In the genomic region with DNA sequence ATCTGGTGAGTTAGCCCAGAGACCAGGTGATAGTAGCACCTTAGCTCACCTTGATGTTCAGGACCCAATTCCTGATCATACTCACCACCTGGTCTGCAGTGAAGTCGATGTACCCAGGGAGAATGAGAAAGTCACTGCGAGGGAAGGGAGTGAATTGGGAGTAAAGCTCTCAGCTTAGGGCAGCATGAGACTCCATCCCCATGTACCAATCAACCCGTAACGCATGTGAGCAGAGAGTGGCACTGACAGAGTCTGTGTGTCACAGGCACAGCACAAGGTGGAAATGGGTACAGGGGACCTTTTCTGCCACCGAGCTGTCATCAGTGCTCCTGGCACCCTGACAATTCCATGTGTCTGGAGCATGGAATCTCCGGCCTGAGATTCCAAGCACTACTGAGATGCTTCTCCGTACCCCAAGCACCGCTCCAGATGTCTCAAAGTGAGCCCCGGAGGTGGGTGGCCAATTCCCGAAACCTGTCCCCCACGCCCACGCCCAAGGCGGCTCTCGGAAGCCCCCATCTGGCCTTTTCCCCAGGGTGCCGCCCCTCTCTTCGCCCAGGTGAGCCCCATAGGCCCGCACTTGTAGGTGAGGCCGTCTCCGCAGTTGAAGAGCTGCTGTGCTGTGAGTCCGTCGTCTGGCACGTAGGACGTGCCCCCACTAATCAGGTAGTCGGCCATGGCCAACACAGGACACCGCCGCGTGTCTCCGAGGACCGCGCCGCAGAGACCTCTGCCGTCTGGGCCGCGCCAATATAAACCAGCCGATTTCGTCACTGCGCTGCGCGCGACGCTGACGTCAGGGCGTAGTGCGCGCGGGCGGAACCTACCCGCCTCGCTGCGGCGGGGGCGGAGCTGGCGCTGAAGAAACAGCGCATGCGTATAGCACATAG, we compare ENCODE assay signal across 1 cellular context.
TF ChIP-seq lines count a peak whose summit lies in the region.

Gene IMPDH2, minus strand, starts transcription at position 726 of the 890 bp plus-strand sequence. Its CDS starts 48 bp downstream, at position 678.

TF ChIP-seq in HEK293, 187 proteins besides CTCF, POLR2A, EP300 and RAD21 (continued from another document and continues in another):
- no peak; the same call in 1 of the 2 replicates for TF ChIP-seq ZNF777 (tag by site-specific recombination; IDR thresholded peaks at IDR 0.05; ENCODE audit: borderline replicate concordance)
- TF ChIP-seq, protein P1, sequence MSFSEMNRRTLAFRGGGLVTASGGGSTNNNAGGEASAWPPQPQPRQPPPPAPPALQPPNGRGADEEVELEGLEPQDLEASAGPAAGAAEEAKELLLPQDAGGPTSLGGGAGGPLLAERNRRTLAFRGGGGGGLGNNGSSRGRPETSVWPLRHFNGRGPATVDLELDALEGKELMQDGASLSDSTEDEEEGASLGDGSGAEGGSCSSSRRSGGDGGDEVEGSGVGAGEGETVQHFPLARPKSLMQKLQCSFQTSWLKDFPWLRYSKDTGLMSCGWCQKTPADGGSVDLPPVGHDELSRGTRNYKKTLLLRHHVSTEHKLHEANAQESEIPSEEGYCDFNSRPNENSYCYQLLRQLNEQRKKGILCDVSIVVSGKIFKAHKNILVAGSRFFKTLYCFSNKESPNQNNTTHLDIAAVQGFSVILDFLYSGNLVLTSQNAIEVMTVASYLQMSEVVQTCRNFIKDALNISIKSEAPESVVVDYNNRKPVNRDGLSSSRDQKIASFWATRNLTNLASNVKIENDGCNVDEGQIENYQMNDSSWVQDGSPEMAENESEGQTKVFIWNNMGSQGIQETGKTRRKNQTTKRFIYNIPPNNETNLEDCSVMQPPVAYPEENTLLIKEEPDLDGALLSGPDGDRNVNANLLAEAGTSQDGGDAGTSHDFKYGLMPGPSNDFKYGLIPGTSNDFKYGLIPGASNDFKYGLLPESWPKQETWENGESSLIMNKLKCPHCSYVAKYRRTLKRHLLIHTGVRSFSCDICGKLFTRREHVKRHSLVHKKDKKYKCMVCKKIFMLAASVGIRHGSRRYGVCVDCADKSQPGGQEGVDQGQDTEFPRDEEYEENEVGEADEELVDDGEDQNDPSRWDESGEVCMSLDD (tag by site-specific recombination; IDR thresholded peaks at IDR 0.05): no peak; the same call in 1 of the 2 replicates
- 0 out of 2 replicates have a peak, but pooled peaks have one; percentile 9 for TF ChIP-seq ZNF121 (tag by site-specific recombination; IDR thresholded peaks at IDR 0.05)
- TF ChIP-seq SP7 (tag by site-specific recombination; IDR thresholded peaks at IDR 0.05): peak; percentile 77
- no peak for TF ChIP-seq GLIS2 (tag by site-specific recombination; IDR thresholded peaks at IDR 0.05)
- no peak for TF ChIP-seq ZIC2 (tag by site-specific recombination; IDR thresholded peaks at IDR 0.05)
- TF ChIP-seq ZNF175 (tag by site-specific recombination; IDR thresholded peaks at IDR 0.05): no peak
- TF ChIP-seq SP3 (tag by site-specific recombination; IDR thresholded peaks at IDR 0.05): peak; percentile 82
- no peak for TF ChIP-seq ZSCAN18 (tag by site-specific recombination; IDR thresholded peaks at IDR 0.05)
- TF ChIP-seq ZNF335 (tag by site-specific recombination; conservative IDR thresholded peaks at IDR 0.05): peak; percentile 82
- TF ChIP-seq, protein P2, sequence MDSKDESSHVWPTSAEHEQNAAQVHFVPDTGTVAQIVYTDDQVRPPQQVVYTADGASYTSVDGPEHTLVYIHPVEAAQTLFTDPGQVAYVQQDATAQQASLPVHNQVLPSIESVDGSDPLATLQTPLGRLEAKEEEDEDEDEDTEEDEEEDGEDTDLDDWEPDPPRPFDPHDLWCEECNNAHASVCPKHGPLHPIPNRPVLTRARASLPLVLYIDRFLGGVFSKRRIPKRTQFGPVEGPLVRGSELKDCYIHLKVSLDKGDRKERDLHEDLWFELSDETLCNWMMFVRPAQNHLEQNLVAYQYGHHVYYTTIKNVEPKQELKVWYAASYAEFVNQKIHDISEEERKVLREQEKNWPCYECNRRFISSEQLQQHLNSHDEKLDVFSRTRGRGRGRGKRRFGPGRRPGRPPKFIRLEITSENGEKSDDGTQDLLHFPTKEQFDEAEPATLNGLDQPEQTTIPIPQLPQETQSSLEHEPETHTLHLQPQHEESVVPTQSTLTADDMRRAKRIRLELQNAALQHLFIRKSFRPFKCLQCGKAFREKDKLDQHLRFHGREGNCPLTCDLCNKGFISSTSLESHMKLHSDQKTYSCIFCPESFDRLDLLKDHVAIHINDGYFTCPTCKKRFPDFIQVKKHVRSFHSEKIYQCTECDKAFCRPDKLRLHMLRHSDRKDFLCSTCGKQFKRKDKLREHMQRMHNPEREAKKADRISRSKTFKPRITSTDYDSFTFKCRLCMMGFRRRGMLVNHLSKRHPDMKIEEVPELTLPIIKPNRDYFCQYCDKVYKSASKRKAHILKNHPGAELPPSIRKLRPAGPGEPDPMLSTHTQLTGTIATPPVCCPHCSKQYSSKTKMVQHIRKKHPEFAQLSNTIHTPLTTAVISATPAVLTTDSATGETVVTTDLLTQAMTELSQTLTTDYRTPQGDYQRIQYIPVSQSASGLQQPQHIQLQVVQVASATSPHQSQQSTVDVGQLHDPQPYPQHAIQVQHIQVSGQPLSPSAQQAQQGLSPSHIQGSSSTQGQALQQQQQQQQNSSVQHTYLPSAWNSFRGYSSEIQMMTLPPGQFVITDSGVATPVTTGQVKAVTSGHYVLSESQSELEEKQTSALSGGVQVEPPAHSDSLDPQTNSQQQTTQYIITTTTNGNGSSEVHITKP (tag by site-specific recombination; IDR thresholded peaks at IDR 0.05): peak; percentile 70
- no peak for TF ChIP-seq PRDM1 (tag by site-specific recombination; IDR thresholded peaks at IDR 0.05)
- TF ChIP-seq SCRT2 (tag by site-specific recombination; IDR thresholded peaks at IDR 0.05): no peak
- TF ChIP-seq ZXDB (tag by site-specific recombination; IDR thresholded peaks at IDR 0.05): peak; percentile 77
- 0 out of 2 replicates have a peak, but pooled peaks have one; percentile 59 for TF ChIP-seq ZNF391 (tag by site-specific recombination; IDR thresholded peaks at IDR 0.05; ENCODE audit: borderline replicate concordance, low read depth)
- TF ChIP-seq ZNF248 (tag by site-specific recombination; IDR thresholded peaks at IDR 0.05): no peak
- TF ChIP-seq, protein P3, sequence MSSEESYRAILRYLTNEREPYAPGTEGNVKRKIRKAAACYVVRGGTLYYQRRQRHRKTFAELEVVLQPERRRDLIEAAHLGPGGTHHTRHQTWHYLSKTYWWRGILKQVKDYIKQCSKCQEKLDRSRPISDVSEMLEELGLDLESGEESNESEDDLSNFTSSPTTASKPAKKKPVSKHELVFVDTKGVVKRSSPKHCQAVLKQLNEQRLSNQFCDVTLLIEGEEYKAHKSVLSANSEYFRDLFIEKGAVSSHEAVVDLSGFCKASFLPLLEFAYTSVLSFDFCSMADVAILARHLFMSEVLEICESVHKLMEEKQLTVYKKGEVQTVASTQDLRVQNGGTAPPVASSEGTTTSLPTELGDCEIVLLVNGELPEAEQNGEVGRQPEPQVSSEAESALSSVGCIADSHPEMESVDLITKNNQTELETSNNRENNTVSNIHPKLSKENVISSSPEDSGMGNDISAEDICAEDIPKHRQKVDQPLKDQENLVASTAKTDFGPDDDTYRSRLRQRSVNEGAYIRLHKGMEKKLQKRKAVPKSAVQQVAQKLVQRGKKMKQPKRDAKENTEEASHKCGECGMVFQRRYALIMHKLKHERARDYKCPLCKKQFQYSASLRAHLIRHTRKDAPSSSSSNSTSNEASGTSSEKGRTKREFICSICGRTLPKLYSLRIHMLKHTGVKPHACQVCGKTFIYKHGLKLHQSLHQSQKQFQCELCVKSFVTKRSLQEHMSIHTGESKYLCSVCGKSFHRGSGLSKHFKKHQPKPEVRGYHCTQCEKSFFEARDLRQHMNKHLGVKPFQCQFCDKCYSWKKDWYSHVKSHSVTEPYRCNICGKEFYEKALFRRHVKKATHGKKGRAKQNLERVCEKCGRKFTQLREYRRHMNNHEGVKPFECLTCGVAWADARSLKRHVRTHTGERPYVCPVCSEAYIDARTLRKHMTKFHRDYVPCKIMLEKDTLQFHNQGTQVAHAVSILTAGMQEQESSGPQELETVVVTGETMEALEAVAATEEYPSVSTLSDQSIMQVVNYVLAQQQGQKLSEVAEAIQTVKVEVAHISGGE (tag by site-specific recombination; conservative IDR thresholded peaks at IDR 0.05; ENCODE audit: low read depth): no peak
- TF ChIP-seq ZFP69B (tag by site-specific recombination; IDR thresholded peaks at IDR 0.05): no peak; the same call in 1 of the 2 replicates
- TF ChIP-seq ZNF837 (tag by site-specific recombination; IDR thresholded peaks at IDR 0.05): 0 out of 2 replicates have a peak, but pooled peaks have one; percentile 46
- TF ChIP-seq ZNF501 (tag by site-specific recombination; IDR thresholded peaks at IDR 0.05): peak; percentile 96
- no peak for TF ChIP-seq MYNN (tag by site-specific recombination; IDR thresholded peaks at IDR 0.05; ENCODE audit: borderline replicate concordance)
- no peak for TF ChIP-seq ZNF184 (tag by site-specific recombination; IDR thresholded peaks at IDR 0.05)
- TF ChIP-seq ZBTB17 (tag by site-specific recombination; IDR thresholded peaks at IDR 0.05): peak; percentile 38; the same call in 1 of the 2 replicates
- TF ChIP-seq EGR2 (tag by site-specific recombination; IDR thresholded peaks at IDR 0.05; ENCODE audit: low read depth): peak; percentile 66
- no peak for TF ChIP-seq IKZF3 (tag by site-specific recombination; IDR thresholded peaks at IDR 0.05)
- no peak for TF ChIP-seq ZNF658 (tag by site-specific recombination; IDR thresholded peaks at IDR 0.05)
- no peak for TF ChIP-seq ZNF791 (tag by site-specific recombination; IDR thresholded peaks at IDR 0.05)
- no peak for TF ChIP-seq ZNF776 (tag by site-specific recombination; IDR thresholded peaks at IDR 0.05; ENCODE audit: borderline replicate concordance)
- no peak for TF ChIP-seq ZNF214 (tag by site-specific recombination; IDR thresholded peaks at IDR 0.05; ENCODE audit: borderline replicate concordance)
- TF ChIP-seq ZNF416 (tag by site-specific recombination; IDR thresholded peaks at IDR 0.05): no peak
- TF ChIP-seq ZNF24 (tag by site-specific recombination; IDR thresholded peaks at IDR 0.05): peak; percentile 56; the same call in 1 of the 2 replicates
- no peak for TF ChIP-seq ZSCAN16 (tag by site-specific recombination; IDR thresholded peaks at IDR 0.05)
- no peak for TF ChIP-seq HOXD13 (CRISPR knock-in tag; IDR thresholded peaks at IDR 0.05; ENCODE audit: borderline replicate concordance)
- TF ChIP-seq GLIS1 (tag by site-specific recombination; IDR thresholded peaks at IDR 0.05): 0 out of 2 replicates have a peak, but pooled peaks have one; percentile 17
- no peak for TF ChIP-seq BCL11B (tag by site-specific recombination; IDR thresholded peaks at IDR 0.05; ENCODE audit: low read depth)
- TF ChIP-seq, protein P4, sequence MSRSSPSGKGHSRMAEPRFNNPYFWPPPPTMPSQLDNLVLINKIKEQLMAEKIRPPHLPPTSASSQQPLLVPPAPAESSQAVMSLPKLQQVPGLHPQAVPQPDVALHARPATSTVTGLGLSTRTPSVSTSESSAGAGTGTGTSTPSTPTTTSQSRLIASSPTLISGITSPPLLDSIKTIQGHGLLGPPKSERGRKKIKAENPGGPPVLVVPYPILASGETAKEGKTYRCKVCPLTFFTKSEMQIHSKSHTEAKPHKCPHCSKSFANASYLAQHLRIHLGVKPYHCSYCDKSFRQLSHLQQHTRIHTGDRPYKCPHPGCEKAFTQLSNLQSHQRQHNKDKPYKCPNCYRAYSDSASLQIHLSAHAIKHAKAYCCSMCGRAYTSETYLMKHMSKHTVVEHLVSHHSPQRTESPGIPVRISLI (tag by site-specific recombination; IDR thresholded peaks at IDR 0.05): no peak
- TF ChIP-seq KLF7 (tag by site-specific recombination; IDR thresholded peaks at IDR 0.05; ENCODE audit: borderline replicate concordance): 0 out of 2 replicates have a peak, but pooled peaks have one; percentile 59
- TF ChIP-seq ZNF223 (tag by site-specific recombination; IDR thresholded peaks at IDR 0.05): no peak
- TF ChIP-seq REST (tag by site-specific recombination; IDR thresholded peaks at IDR 0.05): no peak
- TF ChIP-seq ZFP37 (tag by site-specific recombination; IDR thresholded peaks at IDR 0.05): peak; percentile 84
- TF ChIP-seq, protein P5, sequence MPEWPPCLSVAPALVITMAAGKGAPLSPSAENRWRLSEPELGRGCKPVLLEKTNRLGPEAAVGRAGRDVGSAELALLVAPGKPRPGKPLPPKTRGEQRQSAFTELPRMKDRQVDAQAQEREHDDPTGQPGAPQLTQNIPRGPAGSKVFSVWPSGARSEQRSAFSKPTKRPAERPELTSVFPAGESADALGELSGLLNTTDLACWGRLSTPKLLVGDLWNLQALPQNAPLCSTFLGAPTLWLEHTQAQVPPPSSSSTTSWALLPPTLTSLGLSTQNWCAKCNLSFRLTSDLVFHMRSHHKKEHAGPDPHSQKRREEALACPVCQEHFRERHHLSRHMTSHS (tag by site-specific recombination; IDR thresholded peaks at IDR 0.05): no peak
- TF ChIP-seq ZNF571 (tag by site-specific recombination; IDR thresholded peaks at IDR 0.05): no peak
- no peak for TF ChIP-seq ZNF670 (tag by site-specific recombination; IDR thresholded peaks at IDR 0.05; ENCODE audit: low read depth)
